In the genomic region with DNA sequence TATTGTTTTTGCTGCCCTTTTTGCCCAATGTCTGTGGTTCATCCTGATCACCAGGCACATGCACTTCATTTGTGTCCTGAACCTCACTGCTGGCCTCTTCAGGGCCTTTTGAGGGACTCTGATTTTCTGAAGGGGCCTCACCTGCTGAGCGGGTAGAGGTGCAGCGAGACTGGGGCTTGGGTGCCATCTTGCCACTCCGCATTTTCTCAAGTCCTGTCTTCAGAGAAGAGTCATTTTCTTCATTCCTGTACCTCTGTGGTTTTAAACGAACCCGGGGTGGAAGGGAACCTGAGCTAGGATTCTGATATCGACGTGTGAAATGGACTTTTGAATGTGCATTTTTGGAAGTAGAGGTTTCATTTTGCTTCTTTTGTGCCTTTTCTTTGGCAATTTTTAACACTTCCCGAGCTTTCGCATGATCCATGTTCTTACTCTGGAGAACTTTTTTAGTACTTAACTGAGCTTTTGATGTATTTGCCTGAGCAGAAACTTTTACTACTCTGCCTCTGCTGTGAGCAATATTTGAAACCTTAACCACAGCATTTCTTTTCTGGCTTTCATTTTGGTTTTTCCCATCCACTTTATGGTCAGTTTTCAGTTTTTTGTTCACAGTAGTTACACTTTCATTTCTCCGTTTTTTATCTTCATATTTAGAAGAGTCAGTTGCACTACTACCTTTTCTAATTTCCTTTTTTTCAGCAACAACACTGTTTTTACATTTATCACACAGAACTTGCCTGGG, we compare ENCODE assay signal across 13 cellular contexts. TPM values are rescaled to one million over a fixed set of nuclear protein-coding genes. Genes with fewer than 3 reads are reported as not detected.
DNase-seq lines count a peak whose midpoint lies in the region; ATAC-seq, FAIRE-seq and TF ChIP-seq lines count a peak whose summit lies in the region.
"Had no signal": no experiment of that assay in that cellular context is flagged by ENCODE, and none has a peak within 500 bp of the region (broad histone marks: within the 10 kb centered on the region; RNA-seq: fewer than 3 reads in every experiment).

No MANE protein-coding gene starts in this region.

- H3K27ac Mint-ChIP-seq in CD8-positive, alpha-beta T cell: no peak overlapping the region
- H3K27ac Mint-ChIP-seq: stimulated activated memory B cell treated with anti-CD40 and anti-IgM and Interleukin-4, amounts not matched to agents 10 μg/mL and 1 μg/mL and 100 μg/mL, for 72 hours had no signal

- TF ChIP-seq EP300 in HepG2 (IDR thresholded peaks at IDR 0.05; ENCODE audit: low read depth in 2 of 2, low read length in 2 of 2) (no peak), HepG2 (CRISPR knock-in tag; IDR thresholded peaks at IDR 0.05; ENCODE audit: borderline replicate concordance) (no peak)

- no peak for FAIRE-seq in HepG2 (lab: Jason Lieb, UNC)
- FAIRE-seq: small intestine had no signal

- DNase-seq in HepG2 (ENCODE audit: low spot score) (no peak), right lobe of liver (no peak), NCI-H1092 (lab: John Stamatoyannopoulos, UW) (no peak), mesendoderm (no peak)
- no peak for DNase-seq in CD8-positive, alpha-beta T cell
- DNase-seq: midbrain, SHP77, small intestine had no signal

- TF ChIP-seq CTCF in HepG2 (CRISPR knock-in tag; IDR thresholded peaks at IDR 0.05) (no peak), right lobe of liver (IDR thresholded peaks at IDR 0.05) (no peak)
- no peak for TF ChIP-seq CTCF in CD8-positive, alpha-beta T cell (IDR thresholded peaks at IDR 0.05)

- peaks cover 60% of the 10 kb centered on the region for H3K36me3 Mint-ChIP-seq in CD8-positive, alpha-beta T cell

- H3K4me1 ChIP-seq in HepG2 (ENCODE audit: insufficient read depth, low read length): no peaks in the 10 kb centered on the region
- H3K4me1 ChIP-seq in right lobe of liver: no peaks in the 10 kb centered on the region
- no peaks in the 10 kb centered on the region for H3K4me1 ChIP-seq in CD8-positive, alpha-beta T cell (ENCODE audit: insufficient read depth, low read length)
- no peaks in the 10 kb centered on the region for H3K4me1 ChIP-seq in mesendoderm (ENCODE audit: control insufficient read depth, low read depth, low read length)

- no peak overlapping the region for H4K8ac ChIP-seq in mesendoderm (ENCODE audit: low read depth, low read length)

- H3K9me3 ChIP-seq in HepG2 (ENCODE audit: low read length): no peaks in the 10 kb centered on the region
- no peaks in the 10 kb centered on the region for H3K9me3 ChIP-seq in right lobe of liver
- no peaks in the 10 kb centered on the region for H3K9me3 ChIP-seq in CD8-positive, alpha-beta T cell (ENCODE audit: low read length)

- 97% methylated on average over 10 of the region's 10 CpGs for WGBS in HepG2 (ENCODE audit: low lambda C conversion rate)
- WGBS in right lobe of liver (ENCODE audit: insufficient coverage, low coverage, low lambda C conversion rate, missing lambda C conversion rate): 84% methylated on average over 10 of the region's 10 CpGs
- WGBS in mesendoderm (ENCODE audit: extremely low coverage, insufficient coverage, low lambda C conversion rate): no CpG with 5 or more reads among the region's 10 CpGs

- intact Hi-C loops in HepG2 (cut with micrococcal nuclease; ENCODE audit: unreplicated experiment) (no loop called here), right lobe of liver (cut with DNase I) (no loop called here)
- intact Hi-C loops in CD8-positive, alpha-beta T cell (cut with DNase I, micrococcal nuclease): no loop called here

- peaks cover 3% of the 10 kb centered on the region for H3K4me1 Mint-ChIP-seq in CD8-positive, alpha-beta T cell (ENCODE audit: low read depth)

- H3K56ac ChIP-seq in mesendoderm (ENCODE audit: low read length): no peak overlapping the region

- H3K27me3 ChIP-seq in HepG2 (ENCODE audit: control insufficient read depth in 1 of 2, insufficient read depth in 2 of 2, low read length in 2 of 2) (no peaks in the 10 kb centered on the region), right lobe of liver (no peaks in the 10 kb centered on the region), mesendoderm (ENCODE audit: insufficient read depth, low read length, poor library complexity) (no peaks in the 10 kb centered on the region)
- H3K27me3 ChIP-seq in CD8-positive, alpha-beta T cell (ENCODE audit: insufficient read depth, low read length): no peaks in the 10 kb centered on the region
- H3K27me3 ChIP-seq: cardiac muscle cell had no signal

- H4K5ac ChIP-seq in mesendoderm (ENCODE audit: low read length): no peak overlapping the region

- H3K27ac ChIP-seq in HepG2 (ENCODE audit: extremely low read length, insufficient read depth, low read length): no peak overlapping the region
- H3K27ac ChIP-seq in right lobe of liver: no peak overlapping the region
- no peak overlapping the region for H3K27ac ChIP-seq in CD8-positive, alpha-beta T cell (ENCODE audit: low read depth, low read length)
- H3K27ac ChIP-seq in mesendoderm (ENCODE audit: low read depth, low read length): no peak overlapping the region
- H3K27ac ChIP-seq: cardiac muscle cell had no signal

- H2BK5ac ChIP-seq in mesendoderm (ENCODE audit: low read length): no peak overlapping the region

- H3K4me3 ChIP-seq in HepG2 (replicated peaks in 1 of 3; ENCODE audit: insufficient read depth in 1 of 3, low read depth in 2 of 3, low read length in 3 of 3) (no peak overlapping the region), right lobe of liver (no peak overlapping the region), mesendoderm (ENCODE audit: low read length) (no peak overlapping the region)
- no peak overlapping the region for H3K4me3 ChIP-seq in CD8-positive, alpha-beta T cell (ENCODE audit: low read depth, low read length)
- H3K4me3 ChIP-seq: cardiac muscle cell had no signal

- no peak for TF ChIP-seq RAD21 in HepG2 (CRISPR knock-in tag; IDR thresholded peaks at IDR 0.05)

- no peak overlapping the region for H3K18ac ChIP-seq in mesendoderm (ENCODE audit: low read length)

- H3K36me3 ChIP-seq in HepG2 (replicated peaks in 1 of 2; ENCODE audit: control insufficient read depth in 1 of 2, insufficient read depth in 2 of 2, low read length in 2 of 2) (peaks cover 5 to 25% of the 10 kb centered on the region in 2 experiments; a peak in 4 of 5 replicates), right lobe of liver (peaks cover 0 to 19% (median 5%) of the 10 kb centered on the region in 4 donors), mesendoderm (ENCODE audit: control insufficient read depth, insufficient read depth, low read length) (peaks cover 8% of the 10 kb centered on the region)
- peaks cover 15% of the 10 kb centered on the region for H3K36me3 ChIP-seq in CD8-positive, alpha-beta T cell (ENCODE audit: insufficient read depth, low read length)

- H3K27me3 Mint-ChIP-seq in CD8-positive, alpha-beta T cell (ENCODE audit: low read depth): no peaks in the 10 kb centered on the region
- H3K27me3 Mint-ChIP-seq: stimulated activated memory B cell treated with anti-CD40 and anti-IgM and Interleukin-4, amounts not matched to agents 10 μg/mL and 1 μg/mL and 100 μg/mL, for 72 hours had no signal

- H2BK120ac ChIP-seq in mesendoderm (ENCODE audit: low read depth, low read length): no peak overlapping the region

- POLR2A ChIA-PET in HepG2 (lab: Yijun Ruan, JAX): no interaction called here
- POLR2A ChIA-PET in CD8-positive, alpha-beta T cell (lab: Charles Lee): no interaction called here

- CTCF ChIA-PET in HepG2 (lab: Yijun Ruan, JAX; ENCODE audit: low intra/inter-chr PET ratio, low total read pairs): no interaction called here
- CTCF ChIA-PET in CD8-positive, alpha-beta T cell (lab: Charles Lee): interaction anchor here (1.0 kb wide), 1 partner anchor 40 kb away, joined by 3 read pairs; no protein-coding TSS in a partner anchor

- no peaks in the 10 kb centered on the region for H3K79me2 ChIP-seq in HepG2 (ENCODE audit: insufficient read depth, low read length)
- H3K79me2 ChIP-seq in mesendoderm (ENCODE audit: control insufficient read depth, insufficient read depth, low read length): peaks cover 2% of the 10 kb centered on the region

- no peak overlapping the region for H3K9ac ChIP-seq in HepG2 (ENCODE audit: insufficient read depth, low read depth, low read length)
- H3K9ac ChIP-seq in mesendoderm (ENCODE audit: low read length): no peak overlapping the region

- no peaks in the 10 kb centered on the region for H4K20me1 ChIP-seq in HepG2 (ENCODE audit: insufficient read depth, low read length)

- H2AFZ ChIP-seq in HepG2 (ENCODE audit: low read length): no peak overlapping the region

- H3K4me3 Mint-ChIP-seq in CD8-positive, alpha-beta T cell: no peak overlapping the region
- H3K4me3 Mint-ChIP-seq: stimulated activated memory B cell treated with anti-CD40 and anti-IgM and Interleukin-4, amounts not matched to agents 10 μg/mL and 1 μg/mL and 100 μg/mL, for 72 hours had no signal

- TSS peak; percentile 33 for BruUV-seq in HepG2 (replicated peaks; lab: Mats Ljungman, UMichigan)

- no peak overlapping the region for H3K4ac ChIP-seq in mesendoderm (ENCODE audit: low read depth, low read length)

- TF ChIP-seq POLR2A in HepG2 (IDR thresholded peaks at IDR 0.05; ENCODE audit: insufficient read depth in 1 of 2, low read depth in 2 of 2, low read length in 2 of 2) (no peak), right lobe of liver (IDR thresholded peaks at IDR 0.05) (no peak)

- no peak for ATAC-seq in HepG2
- ATAC-seq in right lobe of liver: no peak
- ATAC-seq in GM21619 (IDR thresholded peaks at IDR 0.05; ENCODE audit: unreplicated experiment): peak; percentile 76
- peak; percentile 58 for ATAC-seq in HG03442 (IDR thresholded peaks at IDR 0.05; ENCODE audit: unreplicated experiment)
- ATAC-seq in activated CD4-positive, CD25-positive, alpha-beta regulatory T cell treated with anti-CD3 and anti-CD28 coated beads, Interleukin-2, amount 50 U/mL, for 24 hours: no peak
- ATAC-seq in CD8-positive, alpha-beta T cell: no peak
- ATAC-seq: stimulated activated memory B cell treated with anti-CD40 and anti-IgM and Interleukin-4, amounts not matched to agents 10 μg/mL and 1 μg/mL and 100 μg/mL, for 72 hours had no signal

- H3K4me2 ChIP-seq in HepG2 (ENCODE audit: low read depth, low read length) (no peak overlapping the region), mesendoderm (ENCODE audit: low read length) (no peak overlapping the region)

- no peak overlapping the region for H3K23ac ChIP-seq in mesendoderm (ENCODE audit: low read length)

- no peak overlapping the region for H2AK5ac ChIP-seq in mesendoderm (ENCODE audit: low read length)

- no peak overlapping the region for H2BK15ac ChIP-seq in mesendoderm (replicated peaks; ENCODE audit: low read depth)

- peaks cover 1% of the 10 kb centered on the region for H3K79me1 ChIP-seq in mesendoderm (ENCODE audit: low read length)

- H3K9me3 Mint-ChIP-seq in CD8-positive, alpha-beta T cell: no peaks in the 10 kb centered on the region
- H3K9me3 Mint-ChIP-seq: stimulated activated memory B cell treated with anti-CD40 and anti-IgM and Interleukin-4, amounts not matched to agents 10 μg/mL and 1 μg/mL and 100 μg/mL, for 72 hours had no signal

- in situ Hi-C loops in HepG2 (cut with HindIII; ENCODE audit: extremely low pct_ligation_motif_present, low pct_unique_long_range_greater_than_20kb): no loop called here

RNA-seq across cellular contexts. Expression of a gene that starts 26.1 kb away (rescaled TPM):
- 16.9 and 23.9 TPM in 2 replicates for total RNA-seq in HepG2 (2016; rRNA removed; fragmentation: Illumina TruSeq; extraction: Trizol)
- total RNA-seq in HepG2 (2016; cell fraction: cytosol; rRNA removed; fragmentation: Illumina TruSeq; extraction: Trizol; ENCODE audit: low read depth): 6.1 and 9.3 TPM in 2 replicates
- 17.5 and 18.4 TPM in 2 replicates for total RNA-seq in HepG2 (2016; cell fraction: insoluble cytoplasmic fraction; rRNA removed; fragmentation: Illumina TruSeq; extraction: Trizol)
- total RNA-seq in HepG2 (2016; cell fraction: membrane; rRNA removed; fragmentation: Illumina TruSeq; extraction: Trizol): 8.8 and 11.2 TPM in 2 replicates
- 15.6 and 18.9 TPM in 2 replicates for total RNA-seq in HepG2 (2016; cell fraction: nucleus; rRNA removed; fragmentation: Illumina TruSeq; extraction: Trizol)
- polyA plus RNA-seq in HepG2 (2011; rRNA removed): 5.0 and 7.3 TPM in 2 replicates
- 3.7 and 4.1 TPM in 2 replicates for polyA plus RNA-seq in HepG2 (2011; cell fraction: cytosol; rRNA removed)
- 4.2 and 5.2 TPM in 2 replicates for polyA plus RNA-seq in HepG2 (2011; cell fraction: nucleus; rRNA removed)
- polyA plus RNA-seq in HepG2 (2012): 7.9 and 8.8 TPM in 2 replicates
- polyA plus RNA-seq in HepG2 (2016; cell fraction: cytosol; fragmentation: Illumina TruSeq; extraction: Trizol; ENCODE audit: low read depth): 0.55 and 0.70 TPM in 2 replicates
- 16.1 and 17.0 TPM in 2 replicates for polyA plus RNA-seq in HepG2 (2016; cell fraction: insoluble cytoplasmic fraction; fragmentation: Illumina TruSeq; extraction: Trizol; ENCODE audit: low read depth)
- 2.7 and 2.9 TPM in 2 replicates for polyA plus RNA-seq in HepG2 (2016; cell fraction: membrane; fragmentation: Illumina TruSeq; extraction: Trizol; ENCODE audit: low read depth)
- 21.8 and 26.9 TPM in 2 replicates for polyA plus RNA-seq in HepG2 (2016; cell fraction: nucleus; fragmentation: Illumina TruSeq; extraction: Trizol; ENCODE audit: insufficient read depth, low read depth)
- polyA minus RNA-seq in HepG2 (2011; rRNA and poly(A)+ RNA removed; ENCODE audit: low replicate concordance): 8.6 and 19.9 TPM in 2 replicates
- polyA minus RNA-seq in HepG2 (2011; cell fraction: cytosol; rRNA and poly(A)+ RNA removed): 4.2 and 6.6 TPM in 2 replicates
- 8.5 and 11.8 TPM in 2 replicates for polyA minus RNA-seq in HepG2 (2011; cell fraction: nucleus; rRNA and poly(A)+ RNA removed)
- 10 to 100 TPM in 3 of 6 experiments, 1 to 10 TPM in 3; 7.4 to 11.8 (median 9.6) TPM for total RNA-seq in right lobe of liver
- total RNA-seq in CD8-positive, alpha-beta T cell: 10 to 100 TPM; 18.1 to 18.4 TPM
- 29.9 TPM for polyA plus RNA-seq in mesendoderm (2013, experiment 1 of 2)
- 29.7 TPM for polyA plus RNA-seq in mesendoderm (2013, experiment 2 of 2)

Comparison
In these comparisons a context has a peak if more than half of its experiments do, and no peak if none do; other contexts are left out.
1. ATAC-seq: peak in GM21619 (single experiment) and HG03442 (single experiment); none in HepG2 (single experiment), right lobe of liver (0 of 4), activated CD4-positive, CD25-positive, alpha-beta regulatory T cell treated with anti-CD3 and anti-CD28 coated beads, Interleukin-2, amount 50 U/mL, for 24 hours (0 of 2) and CD8-positive, alpha-beta T cell (single experiment).